25 cellular contexts compared by ENCODE assay signal in genomic region chr4:183468210-183469095, GRCh38. TPM values are rescaled to one million over a fixed set of nuclear protein-coding genes. Genes with fewer than 3 reads are reported as not detected.
DNase-seq lines count a peak whose midpoint lies in the region; ATAC-seq, FAIRE-seq and TF ChIP-seq lines count a peak whose summit lies in the region.
"Had no signal": no experiment of that assay in that cellular context is flagged by ENCODE, and none has a peak within 500 bp of the region (broad histone marks: within the 10 kb centered on the region; RNA-seq: fewer than 3 reads in every experiment).

No MANE protein-coding gene starts in this region.

- no peaks in the 10 kb centered on the region for H4K20me1 ChIP-seq in K562 (replicated peaks; ENCODE audit: control insufficient read depth, insufficient read depth, low read length)
- H4K20me1 ChIP-seq in hepatocyte (ENCODE audit: insufficient read depth, poor library complexity, severe bottlenecking) = no peaks in the 10 kb centered on the region
- H4K20me1 ChIP-seq: BLaER1 treated with 17β-estradiol and CSF1 and Interleukin-3, amounts not matched to agents 10 nM and 100 nM had no signal

- TF ChIP-seq CTCF in HFFc6 (IDR thresholded peaks at IDR 0.05) = no peak
- no peak for TF ChIP-seq CTCF in K562 (IDR thresholded peaks at IDR 0.05 in 2 of 3, conservative IDR thresholded peaks at IDR 0.05 in 1 of 3; ENCODE audit: insufficient read depth in 2 of 3, low read depth in 1 of 3, low read length in 3 of 3)
- no peak for TF ChIP-seq CTCF in hepatocyte (IDR thresholded peaks at IDR 0.05; ENCODE audit: poor library complexity)
- no peak for TF ChIP-seq CTCF in type B pancreatic cell (conservative IDR thresholded peaks at IDR 0.05)

- H3K27me3 Mint-ChIP-seq in HFFc6 (ENCODE audit: insufficient read depth) (peaks cover 2% of the 10 kb centered on the region; the same call in 1 of the 2 replicates), type B pancreatic cell (no peaks in the 10 kb centered on the region)
- H3K27me3 Mint-ChIP-seq: activated T-helper 17 cell treated with anti-CD3 and anti-CD28 coated beads, Interleukin-2, amount 50 U/mL, for 72 hours; memory B cell; naive thymus-derived CD8-positive, alpha-beta T cell had no signal

- H3K79me2 ChIP-seq in K562 (ENCODE audit: control insufficient read depth, insufficient read depth, low read length) = no peaks in the 10 kb centered on the region
- H3K79me2 ChIP-seq in hepatocyte = no peaks in the 10 kb centered on the region
- H3K79me2 ChIP-seq: parathyroid adenoma had no signal

- DNase-seq in HFFc6 (peak; percentile 38), K562 (ENCODE audit: extremely low read depth in 1 of 4, low spot score in 3 of 4) (no peak), hepatocyte (ENCODE audit: low spot score) (peak; percentile 23), type B pancreatic cell (ENCODE audit: extremely low spot score, unreplicated experiment) (no peak), NCI-H69 (lab: John Stamatoyannopoulos, UW) (no peak)
- no peak for DNase-seq in activated CD4-positive, alpha-beta T cell treated with anti-CD3 and anti-CD28 coated beads for 4 hours
- DNase-seq: activated CD8-positive, alpha-beta memory T cell treated with anti-CD3 and anti-CD28 coated beads, Interleukin-2, amount 10 ng/mL, durations not matched to agents 7 days and 5 days; caudate nucleus; esophagus squamous epithelium; GDM1; H7; heart right ventricle; naive thymus-derived CD8-positive, alpha-beta T cell; NCI-H1694 treated with DMSO at 0.1 percent for 48 hours; stimulated activated CD4-positive, alpha-beta T cell treated with anti-CD3 and anti-CD28 coated beads, Interleukin-2, amount 100 ng/mL, for 24 hours; stimulated activated naive CD4-positive, alpha-beta T cell treated with Interleukin-2 at 50 U/mL for 16 hours had no signal

- H3K27me3 ChIP-seq in K562 (ENCODE audit: control insufficient read depth in 2 of 2, insufficient read depth in 2 of 2, low read length in 2 of 2) (no peaks in the 10 kb centered on the region), hepatocyte (no peaks in the 10 kb centered on the region)
- H3K27me3 ChIP-seq: BLaER1 treated with 17β-estradiol and CSF1 and Interleukin-3, amounts not matched to agents 10 nM and 100 nM; esophagus squamous epithelium; heart right ventricle; tibial nerve had no signal

- H3K9ac ChIP-seq in K562 (ENCODE audit: insufficient read depth in 1 of 2, low read depth in 2 of 2, low read length in 2 of 2) = no peak overlapping the region
- H3K9ac ChIP-seq: BLaER1 treated with 17β-estradiol and CSF1 and Interleukin-3, amounts not matched to agents 10 nM and 100 nM; parathyroid adenoma had no signal

- H3K9me3 Mint-ChIP-seq in HFFc6 (peaks cover 7% of the 10 kb centered on the region), type B pancreatic cell (peaks cover 4% of the 10 kb centered on the region)
- H3K9me3 Mint-ChIP-seq: activated T-helper 17 cell treated with anti-CD3 and anti-CD28 coated beads, Interleukin-2, amount 50 U/mL, for 72 hours had no signal

- no peak for ATAC-seq in K562
- no peak for ATAC-seq in GM19023 (IDR thresholded peaks at IDR 0.05; ENCODE audit: unreplicated experiment)
- ATAC-seq: activated CD8-positive, alpha-beta memory T cell treated with anti-CD3 and anti-CD28 coated beads, Interleukin-2, amount 10 ng/mL, durations not matched to agents 7 days and 5 days; activated T-helper 17 cell treated with anti-CD3 and anti-CD28 coated beads, Interleukin-2, amount 50 U/mL, for 72 hours; heart right ventricle; naive thymus-derived CD8-positive, alpha-beta T cell had no signal

- BruUV-seq in K562 (replicated peaks; lab: Mats Ljungman, UMichigan) = no TSS peak

- H3K36me3 ChIP-seq in K562 (ENCODE audit: control insufficient read depth, insufficient read depth, low read length) = no peaks in the 10 kb centered on the region
- no peaks in the 10 kb centered on the region for H3K36me3 ChIP-seq in hepatocyte (replicated peaks; ENCODE audit: insufficient read depth, low read depth)
- H3K36me3 ChIP-seq: esophagus squamous epithelium, heart right ventricle, tibial nerve had no signal

- TF ChIP-seq RAD21 in K562 (CRISPR knock-in tag; conservative IDR thresholded peaks at IDR 0.05 in 1 of 2, IDR thresholded peaks at IDR 0.05 in 1 of 2) = no peak

- CTCF ChIA-PET in K562 (lab: Yijun Ruan, JAX; ENCODE audit: low intra/inter-chr PET ratio) = no interaction called here

- H3K36me3 Mint-ChIP-seq in HFFc6 (ENCODE audit: low read depth) = peaks cover 11% of the 10 kb centered on the region
- peaks cover 8% of the 10 kb centered on the region for H3K36me3 Mint-ChIP-seq in type B pancreatic cell
- H3K36me3 Mint-ChIP-seq: activated CD8-positive, alpha-beta memory T cell treated with anti-CD3 and anti-CD28 coated beads, Interleukin-2, amount 10 ng/mL, durations not matched to agents 7 days and 5 days had no signal

- H3K4me1 ChIP-seq in K562 (replicated peaks in 1 of 2; ENCODE audit: control insufficient read depth in 2 of 2, insufficient read depth in 2 of 2, low read length in 2 of 2) (no peaks in the 10 kb centered on the region), hepatocyte (ENCODE audit: insufficient read depth) (peaks cover 5% of the 10 kb centered on the region)
- H3K4me1 ChIP-seq: parathyroid adenoma had no signal

- in situ Hi-C loops in K562 (cut with MboI) = loop anchor here (25.0 kb wide), 1 partner anchor 694 kb away; no protein-coding TSS in a partner anchor

- no peaks in the 10 kb centered on the region for H3K9me2 ChIP-seq in hepatocyte (replicated peaks; ENCODE audit: insufficient read depth)

- H2AFZ ChIP-seq in K562 (ENCODE audit: low read depth, low read length) (no peak overlapping the region), hepatocyte (no peak overlapping the region)
- H2AFZ ChIP-seq: parathyroid adenoma had no signal

- intact Hi-C loops in K562 (cut with micrococcal nuclease) = no loop called here

- no peaks in the 10 kb centered on the region for H3K9me1 ChIP-seq in K562 (ENCODE audit: control insufficient read depth, insufficient read depth, low read length)

- no peak for FAIRE-seq in K562 (lab: Jason Lieb, UNC)
- FAIRE-seq: D721Med, GM12891, islet of Langerhans had no signal

- H3K4me1 Mint-ChIP-seq in HFFc6 (ENCODE audit: low read depth) (peaks cover 36% of the 10 kb centered on the region), type B pancreatic cell (ENCODE audit: unreplicated experiment) (peaks cover 12% of the 10 kb centered on the region)
- H3K4me1 Mint-ChIP-seq: activated T-helper 17 cell treated with anti-CD3 and anti-CD28 coated beads, Interleukin-2, amount 50 U/mL, for 72 hours had no signal

- no peak overlapping the region for H3K4me3 ChIP-seq in K562
- H3K4me3 ChIP-seq in hepatocyte = no peak overlapping the region
- H3K4me3 ChIP-seq: BLaER1 treated with 17β-estradiol and CSF1 and Interleukin-3, amounts not matched to agents 10 nM and 100 nM; esophagus squamous epithelium; heart right ventricle; tibial nerve had no signal

- H3K4me3 Mint-ChIP-seq in HFFc6 (no peak overlapping the region), type B pancreatic cell (no peak overlapping the region)
- H3K4me3 Mint-ChIP-seq: activated CD8-positive, alpha-beta memory T cell treated with anti-CD3 and anti-CD28 coated beads, Interleukin-2, amount 10 ng/mL, durations not matched to agents 7 days and 5 days; activated T-helper 17 cell treated with anti-CD3 and anti-CD28 coated beads, Interleukin-2, amount 50 U/mL, for 72 hours; memory B cell; naive thymus-derived CD8-positive, alpha-beta T cell had no signal

- POLR2A ChIA-PET in K562 (lab: Yijun Ruan, JAX) = no interaction called here

- H3K9me3 ChIP-seq in K562 (replicated peaks; ENCODE audit: control insufficient read depth, insufficient read depth, low read depth, low read length) (no peaks in the 10 kb centered on the region), hepatocyte (ENCODE audit: low read depth) (no peaks in the 10 kb centered on the region)
- H3K9me3 ChIP-seq: esophagus squamous epithelium, tibial nerve had no signal

- no peak for TF ChIP-seq EP300 in K562 (IDR thresholded peaks at IDR 0.05; ENCODE audit: low read length)

- TF ChIP-seq POLR2A in K562 (conservative IDR thresholded peaks at IDR 0.05) = no peak

- no peak overlapping the region for H3K27ac ChIP-seq in K562 (ENCODE audit: extremely low read depth, low read depth, low read length)
- no peak overlapping the region for H3K27ac ChIP-seq in hepatocyte
- H3K27ac ChIP-seq: esophagus squamous epithelium, parathyroid adenoma, tibial nerve had no signal

- H3K4me2 ChIP-seq in K562 (ENCODE audit: insufficient read depth, low read length) (no peak overlapping the region), hepatocyte (no peak overlapping the region)

- H3K27ac Mint-ChIP-seq in HFFc6 (peak overlapping the region; percentile 59), type B pancreatic cell (peak overlapping the region; percentile 94)
- H3K27ac Mint-ChIP-seq: activated CD8-positive, alpha-beta memory T cell treated with anti-CD3 and anti-CD28 coated beads, Interleukin-2, amount 10 ng/mL, durations not matched to agents 7 days and 5 days; activated T-helper 17 cell treated with anti-CD3 and anti-CD28 coated beads, Interleukin-2, amount 50 U/mL, for 72 hours; memory B cell; naive thymus-derived CD8-positive, alpha-beta T cell had no signal

- WGBS in K562 (ENCODE audit: insufficient coverage, low coverage, missing lambda C conversion rate) = 8% methylated on average over 7 of the region's 7 CpGs
- 61% methylated on average over 7 of the region's 7 CpGs for WGBS in hepatocyte (ENCODE audit: low lambda C conversion rate, missing lambda C conversion rate)

RNA-seq across cellular contexts. Expression of gene CDKN2AIP, which starts 24.0 kb away (rescaled TPM):
- total RNA-seq in HFFc6 (2021; fragmentation: NEBNext Ultra II Directional; extraction: Animal tissue kit (Norgen Biotek cat#: 25700)) = 10 to 100 TPM; 11.7 to 15.1 (median 13.6) TPM
- 14.8 and 35.4 TPM in 2 replicates for total RNA-seq in K562 (2011; cell fraction: chromatin; rRNA removed; ENCODE audit: low replicate concordance)
- total RNA-seq in K562 (2011; cell fraction: nucleolus; rRNA removed) = 14.2 and 14.5 TPM in 2 replicates
- total RNA-seq in K562 (2011; cell fraction: nucleoplasm; rRNA removed) = 15.3 and 16.4 TPM in 2 replicates
- total RNA-seq in K562 (2014; rRNA removed) (18.0 and 21.5 TPM in 2 replicates), K562 (2014; rRNA removed; fragmentation: Illumina TruSeq; extraction: Trizol) (21.2 and 21.7 TPM in 2 replicates), K562 (2015; rRNA removed; fragmentation: Illumina TruSeq; extraction: Trizol) (19.5 and 19.8 TPM in 2 replicates), K562 (2021) (20.3 and 20.9 TPM in 2 replicates), hepatocyte (43.6 and 43.7 TPM in 2 replicates), type B pancreatic cell (ENCODE audit: low replicate concordance) (29.7 and 57.5 TPM in 2 replicates)
- polyA plus RNA-seq in K562 (2011; rRNA removed) (21.4 and 22.0 TPM in 2 replicates), K562 (2014; fragmentation: Illumina TruSeq; extraction: Trizol) (17.7 and 18.8 TPM in 2 replicates), K562 (2014; fragmentation: Nextera tagmentation; extraction: Ambion mirVana) (1 to 10 TPM; 5.9 to 7.7 TPM), K562 (2014; rRNA removed) (19.7 and 20.3 TPM in 2 replicates), hepatocyte (18.9 and 26.7 TPM in 2 replicates)
- 8.4 and 8.8 TPM in 2 replicates for polyA plus RNA-seq in K562 (2011; cell fraction: cytosol; rRNA removed)
- polyA plus RNA-seq in K562 (2011; cell fraction: nucleus; rRNA removed) = 10.5 and 19.4 TPM in 2 replicates
- 14.6 and 18.2 TPM in 2 replicates for polyA plus RNA-seq in K562 (2012)
- polyA minus RNA-seq in K562 (2011; rRNA and poly(A)+ RNA removed) = 23.9 and 24.1 TPM in 2 replicates
- polyA minus RNA-seq in K562 (2011; cell fraction: cytosol; rRNA and poly(A)+ RNA removed) = 8.8 and 9.3 TPM in 2 replicates
- polyA minus RNA-seq in K562 (2011; cell fraction: nucleus; rRNA and poly(A)+ RNA removed) = 26.8 and 64.6 TPM in 2 replicates

RNA-seq across cellular contexts. Expression of gene ING2, which starts 36.4 kb away (rescaled TPM):
- total RNA-seq in HFFc6 (2021; fragmentation: NEBNext Ultra II Directional; extraction: Animal tissue kit (Norgen Biotek cat#: 25700)) = 10 to 100 TPM; 11.0 to 15.8 (median 14.7) TPM
- 1.8 and 14.2 TPM in 2 replicates for total RNA-seq in K562 (2011; cell fraction: chromatin; rRNA removed; ENCODE audit: low replicate concordance)
- total RNA-seq in K562 (2011; cell fraction: nucleolus; rRNA removed) = 2.3 and 2.8 TPM in 2 replicates
- total RNA-seq in K562 (2011; cell fraction: nucleoplasm; rRNA removed) = 5.6 and 6.2 TPM in 2 replicates
- total RNA-seq in K562 (2014; rRNA removed) (12.4 and 12.5 TPM in 2 replicates), K562 (2014; rRNA removed; fragmentation: Illumina TruSeq; extraction: Trizol) (13.8 and 15.1 TPM in 2 replicates), K562 (2015; rRNA removed; fragmentation: Illumina TruSeq; extraction: Trizol) (16.9 and 17.5 TPM in 2 replicates), K562 (2021) (8.7 and 10.0 TPM in 2 replicates), hepatocyte (25.2 and 25.8 TPM in 2 replicates), type B pancreatic cell (ENCODE audit: low replicate concordance) (16.5 and 20.4 TPM in 2 replicates)
- polyA plus RNA-seq in K562 (2011; rRNA removed) (8.3 and 9.5 TPM in 2 replicates), K562 (2014; fragmentation: Illumina TruSeq; extraction: Trizol) (18.0 and 21.4 TPM in 2 replicates), K562 (2014; fragmentation: Nextera tagmentation; extraction: Ambion mirVana) (1 to 10 TPM; 2.9 to 4.2 TPM), K562 (2014; rRNA removed) (12.5 and 18.6 TPM in 2 replicates), hepatocyte (33.4 and 39.5 TPM in 2 replicates)
- polyA plus RNA-seq in K562 (2011; cell fraction: cytosol; rRNA removed) = 2.9 and 3.8 TPM in 2 replicates
- 3.5 and 4.5 TPM in 2 replicates for polyA plus RNA-seq in K562 (2011; cell fraction: nucleus; rRNA removed)
- 10.9 and 14.7 TPM in 2 replicates for polyA plus RNA-seq in K562 (2012)
- 4.5 and 7.3 TPM in 2 replicates for polyA minus RNA-seq in K562 (2011; rRNA and poly(A)+ RNA removed)
- polyA minus RNA-seq in K562 (2011; cell fraction: cytosol; rRNA and poly(A)+ RNA removed) = 2.9 and 4.9 TPM in 2 replicates
- 2.4 and 6.7 TPM in 2 replicates for polyA minus RNA-seq in K562 (2011; cell fraction: nucleus; rRNA and poly(A)+ RNA removed)

Comparison
In these comparisons a context has a peak if more than half of its experiments do, and no peak if none do; other contexts are left out.
1. DNase-seq: peak in HFFc6 (single experiment) and hepatocyte (single experiment); none in K562 (0 of 4), type B pancreatic cell (single experiment), NCI-H69 (single experiment) and activated CD4-positive, alpha-beta T cell treated with anti-CD3 and anti-CD28 coated beads for 4 hours (0 of 2).